Comparison of ENCODE assay signal across 15 cellular contexts in genomic region chr7:124459101-124460052, GRCh38.
A peak's percentile ranks its signal among the peaks of the same experiment; 100 is the strongest.
DNase-seq lines count a peak whose midpoint lies in the region; ATAC-seq, FAIRE-seq and TF ChIP-seq lines count a peak whose summit lies in the region.
"Had no signal": no experiment of that assay in that cellular context is flagged by ENCODE, and none has a peak within 500 bp of the region (broad histone marks: within the 10 kb centered on the region; RNA-seq: fewer than 3 reads in every experiment).

No MANE protein-coding gene starts in this region.

- peaks cover 37% of the 10 kb centered on the region for H3K4me1 Mint-ChIP-seq in MCF 10A (ENCODE audit: insufficient read depth, unreplicated experiment)

- no peak overlapping the region for H2AFZ ChIP-seq in mammary epithelial cell (ENCODE audit: low read depth, low read length)

- H3K9ac ChIP-seq in mammary epithelial cell (ENCODE audit: insufficient read depth, low read length) (no peak overlapping the region), kidney (ENCODE audit: low read length in 2 of 2) (no peak overlapping the region)

- no peak for TF ChIP-seq CTCF in MCF 10A (IDR thresholded peaks at IDR 0.05; ENCODE audit: unreplicated experiment)
- no peak for TF ChIP-seq CTCF in mammary epithelial cell (conservative IDR thresholded peaks at IDR 0.05 in 1 of 2, IDR thresholded peaks at IDR 0.05 in 1 of 2; ENCODE audit: extremely low read depth in 1 of 2, insufficient read depth in 1 of 2, low read depth in 1 of 2, low read length in 2 of 2)
- TF ChIP-seq CTCF in astrocyte of the spinal cord (IDR thresholded peaks at IDR 0.05; ENCODE audit: low read depth, low read length) = no peak
- no peak for TF ChIP-seq CTCF in kidney (IDR thresholded peaks at IDR 0.05; ENCODE audit: borderline replicate concordance, extremely low read depth, insufficient read depth)

- H3K27ac Mint-ChIP-seq in MCF 10A (ENCODE audit: low read depth, unreplicated experiment) = peak overlapping the region; percentile 56

- DNase-seq in MCF 10A (ENCODE audit: unreplicated experiment) (peak; percentile 70), mammary epithelial cell (no peak), astrocyte of the spinal cord (ENCODE audit: low read depth, low spot score) (peak; percentile 29), kidney glomerular epithelial cell (lab: John Stamatoyannopoulos, UW) (peak; percentile 100), sciatic nerve (ENCODE audit: low spot score) (no peak), kidney (no peak), NCI-H510A (lab: John Stamatoyannopoulos, UW) (no peak), NCI-H2227 (lab: John Stamatoyannopoulos, UW; ENCODE audit: unreplicated experiment) (no peak)
- DNase-seq: adrenal gland, Karpas-422, NCI-H2107, transverse colon had no signal

- H3K27ac ChIP-seq in mammary epithelial cell (ENCODE audit: insufficient read depth, low read depth, low read length) (no peak overlapping the region), kidney (ENCODE audit: low read depth in 2 of 2, low read length in 2 of 2) (peak overlapping the region in 1 of 2 donors; percentile 14)
- H3K27ac ChIP-seq: adrenal gland, skin epidermis had no signal

- H3K36me3 Mint-ChIP-seq in MCF 10A (ENCODE audit: insufficient read depth, unreplicated experiment) = no peaks in the 10 kb centered on the region

- BruUV-seq in MCF 10A (replicated peaks; lab: Mats Ljungman, UMichigan) (no TSS peak), mammary epithelial cell (replicated peaks; lab: Mats Ljungman, UMichigan) (no TSS peak)

- H4K20me1 ChIP-seq in mammary epithelial cell (ENCODE audit: insufficient read depth, low read length) = no peaks in the 10 kb centered on the region

- H3K36me3 ChIP-seq in mammary epithelial cell (ENCODE audit: insufficient read depth, low read length) (no peaks in the 10 kb centered on the region), kidney (ENCODE audit: control insufficient read depth in 1 of 2, insufficient read depth in 2 of 2, low read length in 2 of 2) (no peaks in the 10 kb centered on the region)
- H3K36me3 ChIP-seq: adrenal gland, transverse colon had no signal

- H3K4me2 ChIP-seq in mammary epithelial cell (ENCODE audit: insufficient read depth, low read depth, low read length) = no peak overlapping the region

- H3K4me1 ChIP-seq in mammary epithelial cell (ENCODE audit: insufficient read depth, low read length) (peaks cover 5% of the 10 kb centered on the region), kidney (ENCODE audit: control insufficient read depth in 1 of 2, insufficient read depth in 1 of 2, low read depth in 1 of 2, low read length in 2 of 2) (peaks cover 0 to 5% of the 10 kb centered on the region in 2 donors)
- H3K4me1 ChIP-seq: adrenal gland, transverse colon had no signal

- dilution Hi-C loops in mammary epithelial cell (cut with HindIII; ENCODE audit: low sequenced_read_pairs) = no loop called here

- intact Hi-C loops in MCF 10A (cut with micrococcal nuclease) = no loop called here
- intact Hi-C loops in mammary epithelial cell (cut with micrococcal nuclease) = no loop called here
- intact Hi-C loops in sciatic nerve (cut with DNase I) = no loop called here
- intact Hi-C loops in kidney (cut with DNase I) = no loop called here

- WGBS in mammary epithelial cell (ENCODE audit: low coverage, missing lambda C conversion rate) = 54% methylated on average over 8 of the region's 8 CpGs

- CTCF ChIA-PET in MCF 10A (lab: Yijun Ruan, JAX) = interaction anchor here (0.5 to 0.8 kb wide), 2 partner anchors 196 to 205 kb away, joined by 3 read pairs; no protein-coding TSS in a partner anchor
- CTCF ChIA-PET in mammary epithelial cell (lab: Charles Lee; ENCODE audit: low non-redundant PET) = no interaction called here

- no peaks in the 10 kb centered on the region for H3K9me3 Mint-ChIP-seq in MCF 10A (ENCODE audit: unreplicated experiment)

- POLR2A ChIA-PET in MCF 10A (lab: Yijun Ruan, JAX) = interaction anchor here (0.6 to 1.4 kb wide), 6 partner anchors 11 to 306 kb away, joined by 3 to 5 read pairs (median 3); partner anchors contain the start of gene GPR37

- ATAC-seq in sciatic nerve = no peak
- ATAC-seq: Panc1 had no signal

- peak overlapping the region; percentile 23 for H3K4me3 Mint-ChIP-seq in MCF 10A (ENCODE audit: unreplicated experiment)

- H3K27me3 ChIP-seq in mammary epithelial cell (ENCODE audit: insufficient read depth, low read length) = no peaks in the 10 kb centered on the region
- H3K27me3 ChIP-seq: adrenal gland, transverse colon had no signal

- FAIRE-seq in kidney (lab: Jason Lieb, UNC) = no peak
- FAIRE-seq: GM18507 had no signal

- no peaks in the 10 kb centered on the region for H3K27me3 Mint-ChIP-seq in MCF 10A (ENCODE audit: insufficient read depth, unreplicated experiment)

- H3K79me2 ChIP-seq in mammary epithelial cell (ENCODE audit: insufficient read depth, low read length) = no peaks in the 10 kb centered on the region

- in situ Hi-C loops in mammary epithelial cell (cut with MboI; ENCODE audit: low sequenced_read_pairs in 2 of 2) (no loop called here), astrocyte of the spinal cord (cut with HindIII; ENCODE audit: low sequenced_read_pairs) (no loop called here)

- H3K4me3 ChIP-seq in mammary epithelial cell (replicated peaks in 1 of 3; ENCODE audit: insufficient read depth in 1 of 3, low read depth in 2 of 3, low read length in 3 of 3) = no peak overlapping the region
- H3K4me3 ChIP-seq in astrocyte of the spinal cord (ENCODE audit: low read depth, low read length) = no peak overlapping the region
- no peak overlapping the region for H3K4me3 ChIP-seq in kidney (ENCODE audit: low read length in 2 of 2)
- H3K4me3 ChIP-seq: adrenal gland, skin epidermis, transverse colon had no signal

- no peaks in the 10 kb centered on the region for H3K9me3 ChIP-seq in mammary epithelial cell (replicated peaks; ENCODE audit: insufficient read depth, low read length)
- H3K9me3 ChIP-seq in kidney (ENCODE audit: control insufficient read depth in 1 of 2, low read length in 2 of 2) = no peaks in the 10 kb centered on the region
- H3K9me3 ChIP-seq: adrenal gland, transverse colon had no signal

Comparison
In these comparisons a context has a peak if more than half of its experiments do, and no peak if none do; other contexts are left out.
1. DNase-seq: peak in MCF 10A (single experiment), astrocyte of the spinal cord (single experiment) and kidney glomerular epithelial cell (single experiment); none in mammary epithelial cell (single experiment), sciatic nerve (single experiment), kidney (single experiment), NCI-H510A (single experiment) and NCI-H2227 (single experiment).